ENCODE assay signal across 1 cellular context in the genomic region with DNA sequence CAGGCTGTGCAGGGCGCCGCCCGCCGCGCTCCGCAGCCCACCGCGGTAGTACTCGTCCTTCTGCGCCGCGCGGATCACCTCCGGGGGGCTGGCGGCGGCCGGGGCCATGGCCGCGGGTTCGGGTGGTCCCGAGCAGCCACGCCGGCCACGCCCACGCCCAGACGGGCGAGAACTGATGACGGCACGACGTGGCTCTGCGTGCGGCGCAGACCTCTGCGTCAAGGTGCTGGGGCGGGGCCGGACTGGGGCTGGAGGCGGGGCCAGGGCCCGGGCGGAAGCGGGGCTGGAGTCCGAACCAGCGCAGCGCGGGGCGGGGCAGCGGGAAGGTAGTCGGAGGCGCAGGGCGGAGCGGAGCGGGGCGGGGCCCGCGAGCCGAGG.
A peak's percentile ranks its signal among the peaks of the same experiment; 100 is the strongest.
TF ChIP-seq lines count a peak whose summit lies in the region.

A gene (minus strand): TSS at position 170 of the 378 bp plus-strand sequence. CDS start 62 bp downstream, at position 108.

TF ChIP-seq in K562, 482 proteins besides CTCF, POLR2A, EP300 and RAD21 (continued from another document):
- TF ChIP-seq, protein P1, sequence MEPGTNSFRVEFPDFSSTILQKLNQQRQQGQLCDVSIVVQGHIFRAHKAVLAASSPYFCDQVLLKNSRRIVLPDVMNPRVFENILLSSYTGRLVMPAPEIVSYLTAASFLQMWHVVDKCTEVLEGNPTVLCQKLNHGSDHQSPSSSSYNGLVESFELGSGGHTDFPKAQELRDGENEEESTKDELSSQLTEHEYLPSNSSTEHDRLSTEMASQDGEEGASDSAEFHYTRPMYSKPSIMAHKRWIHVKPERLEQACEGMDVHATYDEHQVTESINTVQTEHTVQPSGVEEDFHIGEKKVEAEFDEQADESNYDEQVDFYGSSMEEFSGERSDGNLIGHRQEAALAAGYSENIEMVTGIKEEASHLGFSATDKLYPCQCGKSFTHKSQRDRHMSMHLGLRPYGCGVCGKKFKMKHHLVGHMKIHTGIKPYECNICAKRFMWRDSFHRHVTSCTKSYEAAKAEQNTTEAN (CRISPR knock-in tag; IDR thresholded peaks at IDR 0.05), result no peak
- TF ChIP-seq KHSRP (IDR thresholded peaks at IDR 0.05), result peak; percentile 88; the same call in 1 of the 2 replicates
- TF ChIP-seq MAZ (CRISPR knock-in tag; conservative IDR thresholded peaks at IDR 0.05 in 1 of 2, IDR thresholded peaks at IDR 0.05 in 1 of 2), result peak in 1 of 2 experiments; percentile 66; a peak in 2 of 4 replicates
- no peak for TF ChIP-seq ZNF274 (IDR thresholded peaks at IDR 0.05; ENCODE audit: borderline replicate concordance, low read depth, low read length)
- TF ChIP-seq, protein P2, sequence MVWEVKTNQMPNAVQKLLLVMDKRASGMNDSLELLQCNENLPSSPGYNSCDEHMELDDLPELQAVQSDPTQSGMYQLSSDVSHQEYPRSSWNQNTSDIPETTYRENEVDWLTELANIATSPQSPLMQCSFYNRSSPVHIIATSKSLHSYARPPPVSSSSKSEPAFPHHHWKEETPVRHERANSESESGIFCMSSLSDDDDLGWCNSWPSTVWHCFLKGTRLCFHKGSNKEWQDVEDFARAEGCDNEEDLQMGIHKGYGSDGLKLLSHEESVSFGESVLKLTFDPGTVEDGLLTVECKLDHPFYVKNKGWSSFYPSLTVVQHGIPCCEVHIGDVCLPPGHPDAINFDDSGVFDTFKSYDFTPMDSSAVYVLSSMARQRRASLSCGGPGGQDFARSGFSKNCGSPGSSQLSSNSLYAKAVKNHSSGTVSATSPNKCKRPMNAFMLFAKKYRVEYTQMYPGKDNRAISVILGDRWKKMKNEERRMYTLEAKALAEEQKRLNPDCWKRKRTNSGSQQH (CRISPR knock-in tag; IDR thresholded peaks at IDR 0.05), result no peak
- peak; percentile 38 for TF ChIP-seq HNRNPLL (IDR thresholded peaks at IDR 0.05; ENCODE audit: low read depth, low read length, poor library complexity, severe bottlenecking)
- peak; percentile 72 for TF ChIP-seq HMGN3 (IDR thresholded peaks at IDR 0.05; ENCODE audit: borderline replicate concordance, extremely low read depth, insufficient read length, low read depth, low read length)
- no peak for TF ChIP-seq HMG20A (CRISPR knock-in tag; conservative IDR thresholded peaks at IDR 0.05)
- TF ChIP-seq ZNF589 (CRISPR knock-in tag; IDR thresholded peaks at IDR 0.05; ENCODE audit: low read depth), result peak; percentile 12; the same call in 1 of the 2 replicates
- no peak for TF ChIP-seq CBFA2T2 (conservative IDR thresholded peaks at IDR 0.05)
- no peak for TF ChIP-seq CC2D1A (IDR thresholded peaks at IDR 0.05)
- 0 out of 2 replicates have a peak, but pooled peaks have one; percentile 37 for TF ChIP-seq HSF4 (CRISPR knock-in tag; IDR thresholded peaks at IDR 0.05; ENCODE audit: borderline replicate concordance)
- TF ChIP-seq SIN3A (IDR thresholded peaks at IDR 0.05; ENCODE audit: borderline replicate concordance in 2 of 2, control insufficient read depth in 1 of 2, low read depth in 2 of 2, low read length in 2 of 2), result peak; percentile 99
- no peak for TF ChIP-seq ZNF197 (CRISPR knock-in tag; IDR thresholded peaks at IDR 0.05; ENCODE audit: low read depth)
- TF ChIP-seq ZNF696 (CRISPR knock-in tag; conservative IDR thresholded peaks at IDR 0.05), result no peak
- TF ChIP-seq PPARD (CRISPR knock-in tag; IDR thresholded peaks at IDR 0.05), result no peak
- TF ChIP-seq SP1 (CRISPR knock-in tag; IDR thresholded peaks at IDR 0.05), result peak; percentile 96
- peak; percentile 73; the same call in 1 of the 2 replicates for TF ChIP-seq JUN (IDR thresholded peaks at IDR 0.05; ENCODE audit: borderline replicate concordance, low read depth, low read length)
- TF ChIP-seq JUN (CRISPR knock-in tag; IDR thresholded peaks at IDR 0.05; ENCODE audit: borderline replicate concordance), result no peak
- no peak for TF ChIP-seq STAT5B (CRISPR knock-in tag; IDR thresholded peaks at IDR 0.05)
- no peak for TF ChIP-seq ZBED1 (IDR thresholded peaks at IDR 0.05)
- TF ChIP-seq GABPA (tag; conservative IDR thresholded peaks at IDR 0.05; ENCODE audit: low read depth), result peak; percentile 77
- peak; percentile 8 for TF ChIP-seq MEIS2 (IDR thresholded peaks at IDR 0.05; ENCODE audit: partially characterized antibody)
- no peak for TF ChIP-seq SMARCC2 (IDR thresholded peaks at IDR 0.05; ENCODE audit: low read depth)
- peak in 1 of 2 experiments; percentile 34; a peak in 1 of 4 replicates for TF ChIP-seq NONO (IDR thresholded peaks at IDR 0.05; ENCODE audit: low read depth in 2 of 2, low read length in 1 of 2)
- TF ChIP-seq, protein P3, sequence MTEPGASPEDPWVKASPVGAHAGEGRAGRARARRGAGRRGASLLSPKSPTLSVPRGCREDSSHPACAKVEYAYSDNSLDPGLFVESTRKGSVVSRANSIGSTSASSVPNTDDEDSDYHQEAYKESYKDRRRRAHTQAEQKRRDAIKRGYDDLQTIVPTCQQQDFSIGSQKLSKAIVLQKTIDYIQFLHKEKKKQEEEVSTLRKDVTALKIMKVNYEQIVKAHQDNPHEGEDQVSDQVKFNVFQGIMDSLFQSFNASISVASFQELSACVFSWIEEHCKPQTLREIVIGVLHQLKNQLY (CRISPR knock-in tag; conservative IDR thresholded peaks at IDR 0.05), result no peak
- peak; percentile 87 for TF ChIP-seq RBBP5 (IDR thresholded peaks at IDR 0.05; ENCODE audit: borderline replicate concordance, insufficient read depth, low read length, poor library complexity, severe bottlenecking)
- TF ChIP-seq CREB1 (IDR thresholded peaks at IDR 0.05), result peak; percentile 100
- TF ChIP-seq CREB1 (CRISPR knock-in tag; IDR thresholded peaks at IDR 0.05), result peak; percentile 99
- peak; percentile 83; the same call in 1 of the 2 replicates for TF ChIP-seq MXI1 (IDR thresholded peaks at IDR 0.05; ENCODE audit: low read depth, low read length)
- TF ChIP-seq TAF1 (IDR thresholded peaks at IDR 0.05; ENCODE audit: control insufficient read depth, extremely low read depth, insufficient read depth, low read length, severe bottlenecking), result peak; percentile 49
- TF ChIP-seq SIX5 (IDR thresholded peaks at IDR 0.05; ENCODE audit: borderline replicate concordance in 1 of 2, insufficient read depth in 1 of 2, low read depth in 1 of 2, low read length in 2 of 2), result peak in 1 of 2 experiments; percentile 36; a peak in 1 of 4 replicates
- TF ChIP-seq MYC (IDR thresholded peaks at IDR 0.05; ENCODE audit: low read depth, low read length), result peak; percentile 89
- TF ChIP-seq MYC (CRISPR knock-in tag; IDR thresholded peaks at IDR 0.05; ENCODE audit: borderline replicate concordance, low read depth), result no peak
- TF ChIP-seq FUS (optimal IDR thresholded peaks at IDR 0.05; ENCODE audit: low read depth, low read length), result peak; percentile 10
- TF ChIP-seq, protein P4, sequence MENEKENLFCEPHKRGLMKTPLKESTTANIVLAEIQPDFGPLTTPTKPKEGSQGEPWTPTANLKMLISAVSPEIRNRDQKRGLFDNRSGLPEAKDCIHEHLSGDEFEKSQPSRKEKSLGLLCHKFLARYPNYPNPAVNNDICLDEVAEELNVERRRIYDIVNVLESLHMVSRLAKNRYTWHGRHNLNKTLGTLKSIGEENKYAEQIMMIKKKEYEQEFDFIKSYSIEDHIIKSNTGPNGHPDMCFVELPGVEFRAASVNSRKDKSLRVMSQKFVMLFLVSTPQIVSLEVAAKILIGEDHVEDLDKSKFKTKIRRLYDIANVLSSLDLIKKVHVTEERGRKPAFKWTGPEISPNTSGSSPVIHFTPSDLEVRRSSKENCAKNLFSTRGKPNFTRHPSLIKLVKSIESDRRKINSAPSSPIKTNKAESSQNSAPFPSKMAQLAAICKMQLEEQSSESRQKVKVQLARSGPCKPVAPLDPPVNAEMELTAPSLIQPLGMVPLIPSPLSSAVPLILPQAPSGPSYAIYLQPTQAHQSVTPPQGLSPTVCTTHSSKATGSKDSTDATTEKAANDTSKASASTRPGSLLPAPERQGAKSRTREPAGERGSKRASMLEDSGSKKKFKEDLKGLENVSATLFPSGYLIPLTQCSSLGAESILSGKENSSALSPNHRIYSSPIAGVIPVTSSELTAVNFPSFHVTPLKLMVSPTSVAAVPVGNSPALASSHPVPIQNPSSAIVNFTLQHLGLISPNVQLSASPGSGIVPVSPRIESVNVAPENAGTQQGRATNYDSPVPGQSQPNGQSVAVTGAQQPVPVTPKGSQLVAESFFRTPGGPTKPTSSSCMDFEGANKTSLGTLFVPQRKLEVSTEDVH (IDR thresholded peaks at IDR 0.05; ENCODE audit: low read depth, partially characterized antibody), result peak; percentile 62
- TF ChIP-seq, protein P5, sequence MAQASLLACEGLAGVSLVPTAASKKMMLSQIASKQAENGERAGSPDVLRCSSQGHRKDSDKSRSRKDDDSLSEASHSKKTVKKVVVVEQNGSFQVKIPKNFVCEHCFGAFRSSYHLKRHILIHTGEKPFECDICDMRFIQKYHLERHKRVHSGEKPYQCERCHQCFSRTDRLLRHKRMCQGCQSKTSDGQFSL (CRISPR knock-in tag; IDR thresholded peaks at IDR 0.05), result peak; percentile 53; the same call in 1 of the 2 replicates
- TF ChIP-seq, protein P5 (tag; IDR thresholded peaks at IDR 0.05), result no peak
- TF ChIP-seq ZNF24 (IDR thresholded peaks at IDR 0.05), result no peak
- TF ChIP-seq NR1H2 (CRISPR knock-in tag; IDR thresholded peaks at IDR 0.05), result no peak
- TF ChIP-seq MAFG (tag; conservative IDR thresholded peaks at IDR 0.05), result no peak
- TF ChIP-seq MBD2 (IDR thresholded peaks at IDR 0.05; ENCODE audit: borderline replicate concordance, low read depth), result peak; percentile 49; the same call in 1 of the 2 replicates
- 0 out of 2 replicates have a peak, but pooled peaks have one; percentile 42 for TF ChIP-seq HDAC8 (tag; IDR thresholded peaks at IDR 0.05)
- no peak for TF ChIP-seq ZNF239 (CRISPR knock-in tag; IDR thresholded peaks at IDR 0.05)
- TF ChIP-seq, protein P6, sequence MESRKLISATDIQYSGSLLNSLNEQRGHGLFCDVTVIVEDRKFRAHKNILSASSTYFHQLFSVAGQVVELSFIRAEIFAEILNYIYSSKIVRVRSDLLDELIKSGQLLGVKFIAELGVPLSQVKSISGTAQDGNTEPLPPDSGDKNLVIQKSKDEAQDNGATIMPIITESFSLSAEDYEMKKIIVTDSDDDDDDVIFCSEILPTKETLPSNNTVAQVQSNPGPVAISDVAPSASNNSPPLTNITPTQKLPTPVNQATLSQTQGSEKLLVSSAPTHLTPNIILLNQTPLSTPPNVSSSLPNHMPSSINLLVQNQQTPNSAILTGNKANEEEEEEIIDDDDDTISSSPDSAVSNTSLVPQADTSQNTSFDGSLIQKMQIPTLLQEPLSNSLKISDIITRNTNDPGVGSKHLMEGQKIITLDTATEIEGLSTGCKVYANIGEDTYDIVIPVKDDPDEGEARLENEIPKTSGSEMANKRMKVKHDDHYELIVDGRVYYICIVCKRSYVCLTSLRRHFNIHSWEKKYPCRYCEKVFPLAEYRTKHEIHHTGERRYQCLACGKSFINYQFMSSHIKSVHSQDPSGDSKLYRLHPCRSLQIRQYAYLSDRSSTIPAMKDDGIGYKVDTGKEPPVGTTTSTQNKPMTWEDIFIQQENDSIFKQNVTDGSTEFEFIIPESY (CRISPR knock-in tag; IDR thresholded peaks at IDR 0.05), result peak; percentile 43; the same call in 1 of the 2 replicates
- TF ChIP-seq KLF1 (tag; IDR thresholded peaks at IDR 0.05), result peak; percentile 89
- TF ChIP-seq LEF1 (IDR thresholded peaks at IDR 0.05), result no peak
- TF ChIP-seq PTTG1 (tag; IDR thresholded peaks at IDR 0.05; ENCODE audit: low read depth), result no peak
- peak; percentile 86 for TF ChIP-seq EGR1 (conservative IDR thresholded peaks at IDR 0.05)
- TF ChIP-seq, protein P7, sequence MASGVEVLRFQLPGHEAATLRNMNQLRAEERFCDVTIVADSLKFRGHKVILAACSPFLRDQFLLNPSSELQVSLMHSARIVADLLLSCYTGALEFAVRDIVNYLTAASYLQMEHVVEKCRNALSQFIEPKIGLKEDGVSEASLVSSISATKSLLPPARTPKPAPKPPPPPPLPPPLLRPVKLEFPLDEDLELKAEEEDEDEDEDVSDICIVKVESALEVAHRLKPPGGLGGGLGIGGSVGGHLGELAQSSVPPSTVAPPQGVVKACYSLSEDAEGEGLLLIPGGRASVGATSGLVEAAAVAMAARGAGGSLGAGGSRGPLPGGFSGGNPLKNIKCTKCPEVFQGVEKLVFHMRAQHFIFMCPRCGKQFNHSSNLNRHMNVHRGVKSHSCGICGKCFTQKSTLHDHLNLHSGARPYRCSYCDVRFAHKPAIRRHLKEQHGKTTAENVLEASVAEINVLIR (CRISPR knock-in tag; IDR thresholded peaks at IDR 0.05), result peak; percentile 99
- TF ChIP-seq, protein P8, sequence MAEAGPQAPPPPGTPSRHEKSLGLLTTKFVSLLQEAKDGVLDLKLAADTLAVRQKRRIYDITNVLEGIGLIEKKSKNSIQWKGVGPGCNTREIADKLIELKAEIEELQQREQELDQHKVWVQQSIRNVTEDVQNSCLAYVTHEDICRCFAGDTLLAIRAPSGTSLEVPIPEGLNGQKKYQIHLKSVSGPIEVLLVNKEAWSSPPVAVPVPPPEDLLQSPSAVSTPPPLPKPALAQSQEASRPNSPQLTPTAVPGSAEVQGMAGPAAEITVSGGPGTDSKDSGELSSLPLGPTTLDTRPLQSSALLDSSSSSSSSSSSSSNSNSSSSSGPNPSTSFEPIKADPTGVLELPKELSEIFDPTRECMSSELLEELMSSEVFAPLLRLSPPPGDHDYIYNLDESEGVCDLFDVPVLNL (CRISPR knock-in tag; IDR thresholded peaks at IDR 0.05; ENCODE audit: low read depth), result no peak
- TF ChIP-seq ZNF347 (CRISPR knock-in tag; IDR thresholded peaks at IDR 0.05; ENCODE audit: low read depth), result no peak
